ENCODE assay signal across 1 cellular context in the genomic region with DNA sequence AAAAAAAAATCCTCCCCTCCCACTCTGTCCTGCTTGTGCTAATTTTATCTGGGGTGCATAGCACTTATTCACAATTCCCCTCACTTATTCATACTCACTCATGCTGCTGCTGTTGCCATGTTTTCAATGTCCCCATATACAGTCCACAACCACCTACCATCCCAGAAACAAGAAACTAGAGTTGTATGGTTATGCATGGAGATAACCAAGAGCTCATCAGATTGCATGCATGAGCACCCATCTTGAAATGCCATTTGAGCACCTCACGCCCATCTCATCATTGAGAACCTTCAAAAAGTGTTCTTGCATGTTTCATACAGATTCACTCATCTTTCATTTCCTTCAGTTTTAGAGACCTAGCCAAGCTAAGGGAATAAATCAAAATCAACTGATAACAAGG.
TF ChIP-seq lines count a peak whose summit lies in the region.

No MANE protein-coding gene starts in this region.

TF ChIP-seq in H1, 55 proteins besides CTCF, POLR2A, EP300 and RAD21 (continued from another document):
- no peak for TF ChIP-seq BRCA1 (IDR thresholded peaks at IDR 0.05; ENCODE audit: low read depth, low read length)
- no peak for TF ChIP-seq CHD1 (IDR thresholded peaks at IDR 0.05; ENCODE audit: low read depth, low read length)
- no peak for TF ChIP-seq FOSL1 (IDR thresholded peaks at IDR 0.05; ENCODE audit: insufficient read depth, low read depth, low read length)
- TF ChIP-seq CBX8 (IDR thresholded peaks at IDR 0.05; ENCODE audit: borderline replicate concordance, low read depth, low read length): no peak
- TF ChIP-seq HDAC6 (IDR thresholded peaks at IDR 0.05; ENCODE audit: low read depth, low read length): no peak
- no peak for TF ChIP-seq GABPA (IDR thresholded peaks at IDR 0.05; ENCODE audit: borderline replicate concordance, insufficient read depth, low read length)
- TF ChIP-seq TAF1 (IDR thresholded peaks at IDR 0.05; ENCODE audit: low read depth, low read length): no peak
- TF ChIP-seq KDM1A (IDR thresholded peaks at IDR 0.05; ENCODE audit: borderline replicate concordance, low read length): no peak
- no peak for TF ChIP-seq SAP30 (IDR thresholded peaks at IDR 0.05; ENCODE audit: insufficient read depth, insufficient replicate concordance, low read length)
